11 cellular contexts compared by ENCODE assay signal in genomic region chr2:102114290-102114721, GRCh38. TPM values are rescaled to one million over a fixed set of nuclear protein-coding genes. Genes with fewer than 3 reads are reported as not detected.
DNase-seq lines count a peak whose midpoint lies in the region; ATAC-seq and TF ChIP-seq lines count a peak whose summit lies in the region.
"Had no signal": no experiment of that assay in that cellular context is flagged by ENCODE, and none has a peak within 500 bp of the region (broad histone marks: within the 10 kb centered on the region; RNA-seq: fewer than 3 reads in every experiment).

No MANE protein-coding gene starts in this region.

- ATAC-seq in GM21529 (IDR thresholded peaks at IDR 0.05; ENCODE audit: unreplicated experiment) (no peak), HG03045 (IDR thresholded peaks at IDR 0.05; ENCODE audit: unreplicated experiment) (no peak), HG02973 (IDR thresholded peaks at IDR 0.05; ENCODE audit: unreplicated experiment) (no peak)

- DNase-seq in GM04503 (ENCODE audit: low read depth) (peak; percentile 64), RPMI7951 (ENCODE audit: low read depth) (peak; percentile 91), fibroblast of pulmonary artery (ENCODE audit: low read depth) (peak; percentile 93), renal cortical epithelial cell (ENCODE audit: low read depth) (peak; percentile 99)
- DNase-seq: cerebellar nuclear complex, hypothalamus, NCI-H2081 treated with DMSO at 0.1 percent for 48 hours, SIG-M5 had no signal

- no peak for TF ChIP-seq CTCF in fibroblast of pulmonary artery (IDR thresholded peaks at IDR 0.05; ENCODE audit: low read length, missing control alignments)

- H3K4me3 ChIP-seq in fibroblast of pulmonary artery (replicated peaks; ENCODE audit: low read depth, low read length) = peak overlapping the region; percentile 25

RNA-seq across cellular contexts. Expression of gene IL1R1, which starts 28.2 kb away (rescaled TPM):
- total RNA-seq in RPMI7951 (2014; rRNA removed; shearing (Covaris generic)) = 19.7 and 27.2 TPM in 2 replicates
- 21.5 and 62.7 TPM in 2 replicates for total RNA-seq in renal cortical epithelial cell
